10 cellular contexts compared by ENCODE assay signal in the genomic region with DNA sequence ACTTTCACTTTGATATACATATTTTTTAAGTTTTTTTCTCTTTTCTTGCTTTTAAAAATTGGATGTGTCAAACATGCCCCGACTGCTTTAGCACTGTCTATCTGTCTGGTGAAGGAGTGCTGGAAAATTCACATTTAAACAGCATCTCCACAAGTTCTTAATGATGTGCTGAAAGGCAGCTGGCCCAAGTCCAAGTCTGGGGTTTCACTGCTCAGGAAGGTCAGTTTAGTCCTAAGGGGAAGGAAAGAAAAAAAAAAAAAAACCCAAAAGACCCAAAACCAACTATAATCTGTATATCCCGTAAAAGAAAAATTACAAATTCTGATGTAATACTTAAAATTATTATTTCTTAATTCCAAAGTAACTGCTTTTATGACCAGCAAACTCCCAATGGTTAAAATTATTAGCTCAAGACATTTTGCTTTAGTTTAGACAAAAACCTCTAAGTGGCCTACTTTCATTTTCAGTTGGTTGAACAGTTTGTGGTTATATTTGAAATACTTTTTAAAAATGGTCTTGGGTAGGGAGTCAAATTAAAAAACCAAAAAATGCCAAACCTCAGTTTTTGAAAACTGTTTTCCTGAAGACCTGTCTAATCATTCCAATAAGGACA.
DNase-seq lines count a peak whose midpoint lies in the region; ATAC-seq and TF ChIP-seq lines count a peak whose summit lies in the region.
"Had no signal": no experiment of that assay in that cellular context is flagged by ENCODE, and none has a peak within 500 bp of the region (broad histone marks: within the 10 kb centered on the region; RNA-seq: fewer than 3 reads in every experiment).

No MANE protein-coding gene starts in this region.

- no peak overlapping the region for H3K27ac ChIP-seq in CD8-positive, alpha-beta T cell (ENCODE audit: low read depth, low read length)

- H3K27me3 ChIP-seq in CD8-positive, alpha-beta T cell (ENCODE audit: insufficient read depth, low read length), result no peaks in the 10 kb centered on the region
- H3K27me3 ChIP-seq in MG63, result no peaks in the 10 kb centered on the region

- whole genome bisulfite sequencing in lower leg skin, 2 donors, result 36% methylated on average over 2 of the region's 2 CpGs

- ATAC-seq in CD8-positive, alpha-beta T cell, result no peak
- ATAC-seq in natural killer cell treated with Interleukin-12 subunit alpha and Interleukin-12 subunit beta and Interleukin-15 and Interleukin-18, amount 100 ng/mL, for 72 hours, result no peak
- ATAC-seq in HG02588 (IDR thresholded peaks at IDR 0.05; ENCODE audit: unreplicated experiment), result no peak

- DNase-seq in CD8-positive, alpha-beta T cell, result no peak
- DNase-seq in MG63 (peak; percentile 11), astrocyte of the hippocampus (ENCODE audit: low read depth, low spot score) (peak; percentile 69), lower leg skin (ENCODE audit: low spot score in 2 of 2) (no peak), HCEC 1CT (no peak), NCI-H446 treated with DMSO at 0.1 percent for 48 hours (lab: John Stamatoyannopoulos, UW) (no peak)
- DNase-seq in natural killer cell treated with Interleukin-12 subunit alpha and Interleukin-12 subunit beta and Interleukin-15 and Interleukin-18, amount 100 ng/mL, for 72 hours (ENCODE audit: low spot score), result no peak
- DNase-seq: mesendoderm, NCI-H1436 had no signal

- H3K36me3 Mint-ChIP-seq in CD8-positive, alpha-beta T cell, result no peaks in the 10 kb centered on the region
- H3K36me3 Mint-ChIP-seq in natural killer cell treated with Interleukin-12 subunit alpha and Interleukin-12 subunit beta and Interleukin-15 and Interleukin-18, amount 100 ng/mL, for 72 hours, result peaks cover 7% of the 10 kb centered on the region

- TF ChIP-seq POLR2A in lower leg skin (IDR thresholded peaks at IDR 0.05), result no peak

- H3K9me3 ChIP-seq in CD8-positive, alpha-beta T cell (ENCODE audit: low read length), result no peaks in the 10 kb centered on the region
- no peaks in the 10 kb centered on the region for H3K9me3 ChIP-seq in MG63

- no peaks in the 10 kb centered on the region for H3K9me3 Mint-ChIP-seq in CD8-positive, alpha-beta T cell
- H3K9me3 Mint-ChIP-seq in natural killer cell treated with Interleukin-12 subunit alpha and Interleukin-12 subunit beta and Interleukin-15 and Interleukin-18, amount 100 ng/mL, for 72 hours, result no peaks in the 10 kb centered on the region

- POLR2A ChIA-PET in CD8-positive, alpha-beta T cell (lab: Charles Lee), result interaction anchor here (0.7 to 2.5 kb wide), 3 partner anchors 29 to 685 kb away, joined by 3 to 8 read pairs (median 6); no protein-coding TSS in a partner anchor

- H3K4me3 Mint-ChIP-seq in CD8-positive, alpha-beta T cell, result peak overlapping the region; percentile 55
- peak overlapping the region; percentile 83 for H3K4me3 Mint-ChIP-seq in natural killer cell treated with Interleukin-12 subunit alpha and Interleukin-12 subunit beta and Interleukin-15 and Interleukin-18, amount 100 ng/mL, for 72 hours

- H3K27ac Mint-ChIP-seq in CD8-positive, alpha-beta T cell, result peak overlapping the region; percentile 85
- H3K27ac Mint-ChIP-seq in natural killer cell treated with Interleukin-12 subunit alpha and Interleukin-12 subunit beta and Interleukin-15 and Interleukin-18, amount 100 ng/mL, for 72 hours, result peak overlapping the region; percentile 74 to 77

- peaks cover 2% of the 10 kb centered on the region for H3K27me3 Mint-ChIP-seq in CD8-positive, alpha-beta T cell (ENCODE audit: low read depth)
- H3K27me3 Mint-ChIP-seq in natural killer cell treated with Interleukin-12 subunit alpha and Interleukin-12 subunit beta and Interleukin-15 and Interleukin-18, amount 100 ng/mL, for 72 hours, result peaks cover 0 to 3% of the 10 kb centered on the region in 2 donors

- no peak overlapping the region for H3K4me3 ChIP-seq in CD8-positive, alpha-beta T cell (ENCODE audit: low read depth, low read length)
- H3K4me3 ChIP-seq in MG63 (no peak overlapping the region), lower leg skin (ENCODE audit: low read depth, poor library complexity, severe bottlenecking) (no peak overlapping the region)

- CTCF ChIA-PET in CD8-positive, alpha-beta T cell (lab: Charles Lee), result interaction anchor here (0.8 to 3.8 kb wide), 4 partner anchors 50 to 741 kb away, joined by 3 to 22 read pairs (median 4); no protein-coding TSS in a partner anchor

- no peak for TF ChIP-seq CTCF in CD8-positive, alpha-beta T cell (IDR thresholded peaks at IDR 0.05)
- TF ChIP-seq CTCF in lower leg skin (IDR thresholded peaks at IDR 0.05), result no peak

- no peaks in the 10 kb centered on the region for H3K36me3 ChIP-seq in CD8-positive, alpha-beta T cell (ENCODE audit: insufficient read depth, low read length)
- H3K36me3 ChIP-seq in MG63, result no peaks in the 10 kb centered on the region

- intact Hi-C loops in CD8-positive, alpha-beta T cell (cut with DNase I, micrococcal nuclease), result loop anchor here (5.0 to 10.0 kb wide), 4 partner anchors 48 to 605 kb away; a partner anchor contains a TSS
- intact Hi-C loops in lower leg skin (cut with DNase I; ENCODE audit: low total_unique reads), result no loop called here

- H3K4me1 Mint-ChIP-seq in CD8-positive, alpha-beta T cell (ENCODE audit: low read depth), result peaks cover 24% of the 10 kb centered on the region
- H3K4me1 Mint-ChIP-seq in natural killer cell treated with Interleukin-12 subunit alpha and Interleukin-12 subunit beta and Interleukin-15 and Interleukin-18, amount 100 ng/mL, for 72 hours (ENCODE audit: low read depth in 2 of 2), result peaks cover 30 to 42% of the 10 kb centered on the region in 2 donors

- no peaks in the 10 kb centered on the region for H3K4me1 ChIP-seq in CD8-positive, alpha-beta T cell (ENCODE audit: insufficient read depth, low read length)

Comparison
In these comparisons a context has a peak if more than half of its experiments do, and no peak if none do; other contexts are left out.
1. DNase-seq: peak in MG63 (single experiment) and astrocyte of the hippocampus (single experiment); none in CD8-positive, alpha-beta T cell (0 of 7), natural killer cell treated with Interleukin-12 subunit alpha and Interleukin-12 subunit beta and Interleukin-15 and Interleukin-18, amount 100 ng/mL, for 72 hours (single experiment), lower leg skin (0 of 2), HCEC 1CT (single experiment) and NCI-H446 treated with DMSO at 0.1 percent for 48 hours (single experiment).